18 cellular contexts compared by ENCODE assay signal in the genomic region with DNA sequence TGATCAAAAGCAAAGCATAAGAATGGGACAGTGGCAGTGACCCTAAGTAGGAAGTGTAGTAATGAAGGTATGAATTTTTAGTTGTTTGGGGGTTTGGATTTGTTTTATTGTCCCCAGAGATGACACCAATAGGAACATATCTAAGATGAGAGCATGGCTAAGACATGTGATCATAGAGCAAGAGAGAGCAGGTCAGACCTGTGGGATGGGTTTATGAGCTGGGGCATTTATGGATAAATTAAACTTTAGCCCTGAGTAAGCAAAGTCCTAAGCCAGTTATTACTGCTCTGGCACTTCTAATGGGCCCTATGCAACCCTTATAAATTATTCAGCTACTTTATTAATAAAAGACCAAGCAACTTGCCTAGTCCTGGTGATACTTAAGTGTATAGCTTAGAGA.
DNase-seq lines count a peak whose midpoint lies in the region; TF ChIP-seq lines count a peak whose summit lies in the region.
"Had no signal": no experiment of that assay in that cellular context is flagged by ENCODE, and none has a peak within 500 bp of the region (broad histone marks: within the 10 kb centered on the region; RNA-seq: fewer than 3 reads in every experiment).

No MANE protein-coding gene starts in this region.

- H3K4me2 ChIP-seq in BLaER1 (peak overlapping the region; percentile 90), Karpas-422 (ENCODE audit: low read depth, low read length, poor library complexity, severe bottlenecking) (peak overlapping the region; percentile 21)

- DNase-seq in Karpas-422 = no peak
- DNase-seq in prostate gland (ENCODE audit: low spot score) = peak; percentile 5
- no peak for DNase-seq in activated CD4-positive, alpha-beta T cell treated with anti-CD3 and anti-CD28 coated beads for 4 hours
- DNase-seq in tibial artery = no peak
- no peak for DNase-seq in NCI-H1105 (lab: John Stamatoyannopoulos, UW)
- DNase-seq: CD4-positive, CD25-positive, alpha-beta regulatory T cell; DMS79; KBM-7; NCI-H1694 treated with DMSO at 0.1 percent for 48 hours; NCI-H446; NCI-H526; Right ventricle myocardium superior; SW 1271 had no signal

- TF ChIP-seq POLR2A in prostate gland (IDR thresholded peaks at IDR 0.05) = no peak

- H3K27ac ChIP-seq in BLaER1 (peak overlapping the region; percentile 79), Karpas-422 (ENCODE audit: low read length) (peak overlapping the region; percentile 28), VCaP (peak overlapping the region; percentile 56), prostate gland (no peak overlapping the region), tibial artery (no peak overlapping the region)
- H3K27ac ChIP-seq: GM23248, HL-60 had no signal

- peaks cover 100% of the 10 kb centered on the region for H3K4me1 ChIP-seq in BLaER1
- peaks cover 73% of the 10 kb centered on the region for H3K4me1 ChIP-seq in Karpas-422 (ENCODE audit: low read length)
- H3K4me1 ChIP-seq in prostate gland (replicated peaks) = no peaks in the 10 kb centered on the region
- H3K4me1 ChIP-seq in tibial artery = no peaks in the 10 kb centered on the region

- H3K79me2 ChIP-seq in Karpas-422 (ENCODE audit: low read length) = peaks cover 86% of the 10 kb centered on the region

- H3K4me3 ChIP-seq in BLaER1 (peak overlapping the region; percentile 23), Karpas-422 (ENCODE audit: low read length) (no peak overlapping the region), prostate gland (no peak overlapping the region), tibial artery (no peak overlapping the region)
- H3K4me3 ChIP-seq: GM23248, HAP-1 had no signal

- no peak for TF ChIP-seq CTCF in VCaP (conservative IDR thresholded peaks at IDR 0.05)
- TF ChIP-seq CTCF in prostate gland (IDR thresholded peaks at IDR 0.05) = no peak
- TF ChIP-seq CTCF in tibial artery (IDR thresholded peaks at IDR 0.05) = no peak

- H3K9ac ChIP-seq in BLaER1 (peak overlapping the region; percentile 13; the same call in 1 of the 2 replicates), Karpas-422 (ENCODE audit: low read length) (no peak overlapping the region)
- H3K9ac ChIP-seq: GM23248 had no signal

- no peak overlapping the region for H2AFZ ChIP-seq in Karpas-422 (ENCODE audit: low read length)
- H2AFZ ChIP-seq: GM23248 had no signal

- H3K36me3 ChIP-seq in BLaER1 = peaks cover 44% of the 10 kb centered on the region
- H3K36me3 ChIP-seq in Karpas-422 (ENCODE audit: insufficient read depth, low read length) = peaks cover 29% of the 10 kb centered on the region
- H3K36me3 ChIP-seq in prostate gland = no peaks in the 10 kb centered on the region
- no peaks in the 10 kb centered on the region for H3K36me3 ChIP-seq in tibial artery

- H3K9me3 ChIP-seq in BLaER1 = peaks cover 17% of the 10 kb centered on the region
- no peaks in the 10 kb centered on the region for H3K9me3 ChIP-seq in Karpas-422 (ENCODE audit: low read length)
- H3K9me3 ChIP-seq in prostate gland = no peaks in the 10 kb centered on the region
- no peaks in the 10 kb centered on the region for H3K9me3 ChIP-seq in tibial artery
- H3K9me3 ChIP-seq: HAP-1 had no signal

- H3K9me2 ChIP-seq in Karpas-422 (replicated peaks; ENCODE audit: insufficient read depth, low read length) = no peaks in the 10 kb centered on the region

- H4K20me1 ChIP-seq in BLaER1 (no peaks in the 10 kb centered on the region), Karpas-422 (ENCODE audit: insufficient read depth, low read depth, low read length) (no peaks in the 10 kb centered on the region)

- intact Hi-C loops in prostate gland (cut with DNase I) = no loop called here
- intact Hi-C loops in tibial artery (cut with DNase I; ENCODE audit: low total_unique reads) = no loop called here

- H3K27me3 ChIP-seq in BLaER1 (no peaks in the 10 kb centered on the region), Karpas-422 (ENCODE audit: low read length) (no peaks in the 10 kb centered on the region), prostate gland (replicated peaks; ENCODE audit: insufficient read depth) (no peaks in the 10 kb centered on the region), tibial artery (no peaks in the 10 kb centered on the region)

Comparison
In these comparisons a context has a peak if more than half of its experiments do, and no peak if none do; other contexts are left out.
1. H3K27ac ChIP-seq: peak in BLaER1 (single experiment), Karpas-422 (single experiment) and VCaP (single experiment); none in prostate gland (0 of 2) and tibial artery (0 of 2).